1 cellular context compared by ENCODE assay signal in the genomic region with DNA sequence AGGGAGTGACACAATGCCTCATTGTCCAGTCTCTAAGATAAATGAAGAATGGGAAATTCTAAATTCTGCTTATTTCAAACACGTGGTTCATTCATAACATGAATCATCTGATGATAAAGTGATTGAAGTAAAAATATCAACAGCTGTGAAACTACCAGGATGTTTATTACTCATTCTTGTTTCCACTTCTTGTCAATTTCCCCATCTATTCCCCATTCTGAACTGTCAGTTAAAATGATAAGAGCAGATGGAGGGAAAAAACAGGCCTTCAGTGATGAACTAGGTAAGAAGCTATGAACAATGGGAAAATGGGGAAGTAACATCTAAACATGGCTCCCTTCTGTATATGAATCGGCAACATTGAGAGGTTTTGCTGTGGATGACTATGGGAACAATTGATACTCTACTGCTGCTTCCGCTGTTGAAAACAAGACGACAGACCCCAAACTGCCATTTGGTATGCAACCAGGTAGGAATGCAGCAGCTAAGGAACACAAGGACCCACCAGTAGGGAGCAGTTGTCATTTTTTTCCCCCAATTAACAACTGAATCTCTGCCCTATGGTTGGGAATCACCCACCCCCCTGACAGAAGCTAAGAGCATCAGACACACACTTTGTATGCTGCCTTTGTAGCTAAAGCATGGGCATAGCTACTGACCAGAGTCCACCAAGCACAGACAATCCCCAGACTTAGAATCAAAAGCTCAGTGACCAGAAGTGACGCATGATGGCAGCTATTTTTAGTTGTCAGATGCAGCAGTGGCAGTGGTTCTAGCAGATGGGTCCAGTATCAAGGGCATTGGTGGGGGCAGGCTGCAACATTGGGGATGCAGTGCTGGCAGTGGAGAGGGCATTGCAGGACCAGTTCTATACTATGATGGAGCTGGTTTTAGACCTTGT.
TF ChIP-seq lines count a peak whose summit lies in the region.

No MANE protein-coding gene starts in this region.

TF ChIP-seq in IMR-90, 13 proteins besides CTCF, POLR2A, EP300 and RAD21 (continued from another document):
- TF ChIP-seq, protein P1, sequence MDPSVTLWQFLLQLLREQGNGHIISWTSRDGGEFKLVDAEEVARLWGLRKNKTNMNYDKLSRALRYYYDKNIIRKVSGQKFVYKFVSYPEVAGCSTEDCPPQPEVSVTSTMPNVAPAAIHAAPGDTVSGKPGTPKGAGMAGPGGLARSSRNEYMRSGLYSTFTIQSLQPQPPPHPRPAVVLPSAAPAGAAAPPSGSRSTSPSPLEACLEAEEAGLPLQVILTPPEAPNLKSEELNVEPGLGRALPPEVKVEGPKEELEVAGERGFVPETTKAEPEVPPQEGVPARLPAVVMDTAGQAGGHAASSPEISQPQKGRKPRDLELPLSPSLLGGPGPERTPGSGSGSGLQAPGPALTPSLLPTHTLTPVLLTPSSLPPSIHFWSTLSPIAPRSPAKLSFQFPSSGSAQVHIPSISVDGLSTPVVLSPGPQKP (IDR thresholded peaks at IDR 0.05; ENCODE audit: borderline replicate concordance, low read depth, low read length), result no peak
- TF ChIP-seq BHLHE40 (IDR thresholded peaks at IDR 0.05; ENCODE audit: low read depth, low read length) (no peak), SMC3 (IDR thresholded peaks at IDR 0.05; ENCODE audit: low read depth, low read length) (no peak), MXI1 (IDR thresholded peaks at IDR 0.05; ENCODE audit: borderline replicate concordance, low read depth, low read length) (no peak), MAZ (IDR thresholded peaks at IDR 0.05; ENCODE audit: borderline replicate concordance, low read depth, low read length) (no peak), FOS (IDR thresholded peaks at IDR 0.05; ENCODE audit: low read depth, low read length) (no peak), NFE2L2 (IDR thresholded peaks at IDR 0.05; ENCODE audit: low read depth, low read length) (no peak), RCOR1 (IDR thresholded peaks at IDR 0.05; ENCODE audit: insufficient replicate concordance, low read length) (no peak)
